2 cellular contexts compared by ENCODE assay signal in the genomic region with DNA sequence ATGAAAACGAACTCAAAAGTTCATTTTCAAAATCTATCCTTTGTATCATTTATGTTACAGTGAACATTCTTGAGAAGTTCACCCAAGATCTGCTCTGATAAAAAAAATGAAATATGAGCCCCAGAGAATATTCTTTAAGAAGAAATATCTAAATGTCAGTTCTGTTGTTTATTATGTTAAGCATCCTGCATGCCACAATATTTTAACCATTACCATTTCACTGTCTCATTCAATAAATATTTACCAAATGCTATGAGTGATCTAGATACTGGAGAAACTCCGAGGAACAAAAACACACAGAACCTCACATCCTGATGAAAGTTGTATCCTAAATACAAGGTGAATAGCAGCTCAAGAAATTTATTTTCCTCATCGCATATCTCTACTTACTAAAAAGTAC.
TF ChIP-seq lines count a peak whose summit lies in the region.

No MANE protein-coding gene starts in this region.

TF ChIP-seq in IMR-90, 13 proteins besides CTCF, POLR2A, EP300 and RAD21:
- TF ChIP-seq MAFK (IDR thresholded peaks at IDR 0.05; ENCODE audit: low read depth, low read length) (no peak), CHD1 (IDR thresholded peaks at IDR 0.05; ENCODE audit: low read depth, low read length) (no peak), NFE2L2 (IDR thresholded peaks at IDR 0.05; ENCODE audit: low read depth, low read length) (no peak), MXI1 (IDR thresholded peaks at IDR 0.05; ENCODE audit: borderline replicate concordance, low read depth, low read length) (no peak), MAZ (IDR thresholded peaks at IDR 0.05; ENCODE audit: borderline replicate concordance, low read depth, low read length) (no peak), SMC3 (IDR thresholded peaks at IDR 0.05; ENCODE audit: low read depth, low read length) (no peak), CEBPB (IDR thresholded peaks at IDR 0.05; ENCODE audit: low read depth, low read length) (no peak)
- TF ChIP-seq, protein P1, sequence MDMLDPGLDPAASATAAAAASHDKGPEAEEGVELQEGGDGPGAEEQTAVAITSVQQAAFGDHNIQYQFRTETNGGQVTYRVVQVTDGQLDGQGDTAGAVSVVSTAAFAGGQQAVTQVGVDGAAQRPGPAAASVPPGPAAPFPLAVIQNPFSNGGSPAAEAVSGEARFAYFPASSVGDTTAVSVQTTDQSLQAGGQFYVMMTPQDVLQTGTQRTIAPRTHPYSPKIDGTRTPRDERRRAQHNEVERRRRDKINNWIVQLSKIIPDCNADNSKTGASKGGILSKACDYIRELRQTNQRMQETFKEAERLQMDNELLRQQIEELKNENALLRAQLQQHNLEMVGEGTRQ (IDR thresholded peaks at IDR 0.05; ENCODE audit: low read depth, low read length), result no peak

TF ChIP-seq in GM23338, 12 proteins besides CTCF, POLR2A, EP300 and RAD21 (continued from another document):
- TF ChIP-seq, protein P2, sequence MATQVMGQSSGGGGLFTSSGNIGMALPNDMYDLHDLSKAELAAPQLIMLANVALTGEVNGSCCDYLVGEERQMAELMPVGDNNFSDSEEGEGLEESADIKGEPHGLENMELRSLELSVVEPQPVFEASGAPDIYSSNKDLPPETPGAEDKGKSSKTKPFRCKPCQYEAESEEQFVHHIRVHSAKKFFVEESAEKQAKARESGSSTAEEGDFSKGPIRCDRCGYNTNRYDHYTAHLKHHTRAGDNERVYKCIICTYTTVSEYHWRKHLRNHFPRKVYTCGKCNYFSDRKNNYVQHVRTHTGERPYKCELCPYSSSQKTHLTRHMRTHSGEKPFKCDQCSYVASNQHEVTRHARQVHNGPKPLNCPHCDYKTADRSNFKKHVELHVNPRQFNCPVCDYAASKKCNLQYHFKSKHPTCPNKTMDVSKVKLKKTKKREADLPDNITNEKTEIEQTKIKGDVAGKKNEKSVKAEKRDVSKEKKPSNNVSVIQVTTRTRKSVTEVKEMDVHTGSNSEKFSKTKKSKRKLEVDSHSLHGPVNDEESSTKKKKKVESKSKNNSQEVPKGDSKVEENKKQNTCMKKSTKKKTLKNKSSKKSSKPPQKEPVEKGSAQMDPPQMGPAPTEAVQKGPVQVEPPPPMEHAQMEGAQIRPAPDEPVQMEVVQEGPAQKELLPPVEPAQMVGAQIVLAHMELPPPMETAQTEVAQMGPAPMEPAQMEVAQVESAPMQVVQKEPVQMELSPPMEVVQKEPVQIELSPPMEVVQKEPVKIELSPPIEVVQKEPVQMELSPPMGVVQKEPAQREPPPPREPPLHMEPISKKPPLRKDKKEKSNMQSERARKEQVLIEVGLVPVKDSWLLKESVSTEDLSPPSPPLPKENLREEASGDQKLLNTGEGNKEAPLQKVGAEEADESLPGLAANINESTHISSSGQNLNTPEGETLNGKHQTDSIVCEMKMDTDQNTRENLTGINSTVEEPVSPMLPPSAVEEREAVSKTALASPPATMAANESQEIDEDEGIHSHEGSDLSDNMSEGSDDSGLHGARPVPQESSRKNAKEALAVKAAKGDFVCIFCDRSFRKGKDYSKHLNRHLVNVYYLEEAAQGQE (IDR thresholded peaks at IDR 0.05; ENCODE audit: unreplicated experiment), result no peak
- TF ChIP-seq JUNB (IDR thresholded peaks at IDR 0.05; ENCODE audit: unreplicated experiment) (no peak), POLR2AphosphoS5 (IDR thresholded peaks at IDR 0.05; ENCODE audit: low read depth) (no peak), STAT1 (IDR thresholded peaks at IDR 0.05; ENCODE audit: unreplicated experiment) (no peak), ZNF331 (CRISPR knock-in tag; IDR thresholded peaks at IDR 0.05; ENCODE audit: low read depth) (no peak), CREB1 (CRISPR knock-in tag; IDR thresholded peaks at IDR 0.05; ENCODE audit: low read depth) (no peak), EZH2phosphoT487 (IDR thresholded peaks at IDR 0.05; ENCODE audit: unreplicated experiment) (no peak), ZNF114 (CRISPR knock-in tag; IDR thresholded peaks at IDR 0.05) (no peak), NANOG (IDR thresholded peaks at IDR 0.05; ENCODE audit: borderline replicate concordance) (no peak)
- TF ChIP-seq, protein P3, sequence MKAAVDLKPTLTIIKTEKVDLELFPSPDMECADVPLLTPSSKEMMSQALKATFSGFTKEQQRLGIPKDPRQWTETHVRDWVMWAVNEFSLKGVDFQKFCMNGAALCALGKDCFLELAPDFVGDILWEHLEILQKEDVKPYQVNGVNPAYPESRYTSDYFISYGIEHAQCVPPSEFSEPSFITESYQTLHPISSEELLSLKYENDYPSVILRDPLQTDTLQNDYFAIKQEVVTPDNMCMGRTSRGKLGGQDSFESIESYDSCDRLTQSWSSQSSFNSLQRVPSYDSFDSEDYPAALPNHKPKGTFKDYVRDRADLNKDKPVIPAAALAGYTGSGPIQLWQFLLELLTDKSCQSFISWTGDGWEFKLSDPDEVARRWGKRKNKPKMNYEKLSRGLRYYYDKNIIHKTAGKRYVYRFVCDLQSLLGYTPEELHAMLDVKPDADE (IDR thresholded peaks at IDR 0.05), result no peak
- TF ChIP-seq, protein P4, sequence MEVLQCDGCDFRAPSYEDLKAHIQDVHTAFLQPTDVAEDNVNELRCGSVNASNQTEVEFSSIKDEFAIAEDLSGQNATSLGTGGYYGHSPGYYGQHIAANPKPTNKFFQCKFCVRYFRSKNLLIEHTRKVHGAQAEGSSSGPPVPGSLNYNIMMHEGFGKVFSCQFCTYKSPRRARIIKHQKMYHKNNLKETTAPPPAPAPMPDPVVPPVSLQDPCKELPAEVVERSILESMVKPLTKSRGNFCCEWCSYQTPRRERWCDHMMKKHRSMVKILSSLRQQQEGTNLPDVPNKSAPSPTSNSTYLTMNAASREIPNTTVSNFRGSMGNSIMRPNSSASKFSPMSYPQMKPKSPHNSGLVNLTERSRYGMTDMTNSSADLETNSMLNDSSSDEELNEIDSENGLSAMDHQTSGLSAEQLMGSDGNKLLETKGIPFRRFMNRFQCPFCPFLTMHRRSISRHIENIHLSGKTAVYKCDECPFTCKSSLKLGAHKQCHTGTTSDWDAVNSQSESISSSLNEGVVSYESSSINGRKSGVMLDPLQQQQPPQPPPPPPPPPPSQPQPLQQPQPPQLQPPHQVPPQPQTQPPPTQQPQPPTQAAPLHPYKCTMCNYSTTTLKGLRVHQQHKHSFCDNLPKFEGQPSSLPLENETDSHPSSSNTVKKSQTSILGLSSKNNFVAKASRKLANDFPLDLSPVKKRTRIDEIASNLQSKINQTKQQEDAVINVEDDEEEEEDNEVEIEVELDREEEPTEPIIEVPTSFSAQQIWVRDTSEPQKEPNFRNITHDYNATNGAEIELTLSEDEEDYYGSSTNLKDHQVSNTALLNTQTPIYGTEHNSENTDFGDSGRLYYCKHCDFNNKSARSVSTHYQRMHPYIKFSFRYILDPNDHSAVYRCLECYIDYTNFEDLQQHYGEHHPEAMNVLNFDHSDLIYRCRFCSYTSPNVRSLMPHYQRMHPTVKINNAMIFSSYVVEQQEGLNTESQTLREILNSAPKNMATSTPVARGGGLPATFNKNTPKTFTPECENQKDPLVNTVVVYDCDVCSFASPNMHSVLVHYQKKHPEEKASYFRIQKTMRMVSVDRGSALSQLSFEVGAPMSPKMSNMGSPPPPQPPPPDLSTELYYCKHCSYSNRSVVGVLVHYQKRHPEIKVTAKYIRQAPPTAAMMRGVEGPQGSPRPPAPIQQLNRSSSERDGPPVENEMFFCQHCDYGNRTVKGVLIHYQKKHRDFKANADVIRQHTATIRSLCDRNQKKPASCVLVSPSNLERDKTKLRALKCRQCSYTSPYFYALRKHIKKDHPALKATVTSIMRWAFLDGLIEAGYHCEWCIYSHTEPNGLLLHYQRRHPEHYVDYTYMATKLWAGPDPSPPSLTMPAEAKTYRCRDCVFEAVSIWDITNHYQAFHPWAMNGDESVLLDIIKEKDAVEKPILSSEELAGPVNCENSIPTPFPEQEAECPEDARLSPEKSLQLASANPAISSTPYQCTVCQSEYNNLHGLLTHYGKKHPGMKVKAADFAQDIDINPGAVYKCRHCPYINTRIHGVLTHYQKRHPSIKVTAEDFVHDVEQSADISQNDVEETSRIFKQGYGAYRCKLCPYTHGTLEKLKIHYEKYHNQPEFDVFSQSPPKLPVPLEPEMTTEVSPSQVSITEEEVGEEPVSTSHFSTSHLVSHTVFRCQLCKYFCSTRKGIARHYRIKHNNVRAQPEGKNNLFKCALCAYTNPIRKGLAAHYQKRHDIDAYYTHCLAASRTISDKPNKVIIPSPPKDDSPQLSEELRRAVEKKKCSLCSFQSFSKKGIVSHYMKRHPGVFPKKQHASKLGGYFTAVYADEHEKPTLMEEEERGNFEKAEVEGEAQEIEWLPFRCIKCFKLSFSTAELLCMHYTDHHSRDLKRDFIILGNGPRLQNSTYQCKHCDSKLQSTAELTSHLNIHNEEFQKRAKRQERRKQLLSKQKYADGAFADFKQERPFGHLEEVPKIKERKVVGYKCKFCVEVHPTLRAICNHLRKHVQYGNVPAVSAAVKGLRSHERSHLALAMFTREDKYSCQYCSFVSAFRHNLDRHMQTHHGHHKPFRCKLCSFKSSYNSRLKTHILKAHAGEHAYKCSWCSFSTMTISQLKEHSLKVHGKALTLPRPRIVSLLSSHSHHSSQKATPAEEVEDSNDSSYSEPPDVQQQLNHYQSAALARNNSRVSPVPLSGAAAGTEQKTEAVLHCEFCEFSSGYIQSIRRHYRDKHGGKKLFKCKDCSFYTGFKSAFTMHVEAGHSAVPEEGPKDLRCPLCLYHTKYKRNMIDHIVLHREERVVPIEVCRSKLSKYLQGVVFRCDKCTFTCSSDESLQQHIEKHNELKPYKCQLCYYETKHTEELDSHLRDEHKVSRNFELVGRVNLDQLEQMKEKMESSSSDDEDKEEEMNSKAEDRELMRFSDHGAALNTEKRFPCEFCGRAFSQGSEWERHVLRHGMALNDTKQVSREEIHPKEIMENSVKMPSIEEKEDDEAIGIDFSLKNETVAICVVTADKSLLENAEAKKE (CRISPR knock-in tag; IDR thresholded peaks at IDR 0.05), result no peak
